ENCODE assay signal across 10 cellular contexts in the genomic region with DNA sequence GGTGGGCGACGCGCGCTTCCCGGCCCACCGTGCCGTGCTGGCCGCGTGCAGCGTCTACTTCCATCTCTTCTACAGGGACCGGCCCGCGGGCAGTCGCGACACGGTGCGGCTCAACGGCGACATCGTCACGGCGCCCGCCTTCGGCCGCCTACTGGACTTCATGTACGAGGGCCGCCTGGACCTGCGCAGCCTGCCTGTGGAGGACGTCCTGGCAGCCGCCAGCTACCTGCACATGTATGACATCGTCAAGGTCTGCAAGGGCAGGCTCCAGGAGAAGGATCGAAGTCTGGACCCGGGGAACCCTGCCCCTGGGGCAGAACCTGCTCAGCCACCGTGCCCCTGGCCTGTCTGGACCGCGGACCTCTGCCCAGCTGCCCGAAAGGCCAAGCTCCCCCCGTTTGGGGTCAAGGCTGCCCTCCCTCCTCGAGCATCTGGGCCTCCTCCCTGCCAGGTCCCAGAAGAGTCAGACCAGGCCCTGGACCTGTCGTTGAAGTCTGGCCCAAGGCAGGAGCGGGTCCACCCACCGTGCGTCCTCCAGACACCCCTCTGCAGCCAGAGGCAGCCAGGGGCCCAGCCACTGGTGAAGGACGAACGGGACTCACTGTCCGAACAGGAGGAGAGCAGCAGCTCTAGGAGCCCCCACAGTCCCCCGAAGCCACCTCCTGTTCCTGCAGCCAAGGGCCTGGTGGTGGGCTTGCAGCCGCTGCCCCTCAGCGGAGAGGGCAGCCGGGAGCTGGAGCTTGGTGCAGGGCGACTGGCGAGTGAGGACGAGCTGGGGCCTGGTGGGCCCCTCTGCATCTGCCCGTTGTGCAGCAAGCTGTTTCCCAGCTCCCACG. TPM values are rescaled to one million over a fixed set of nuclear protein-coding genes. Genes with fewer than 3 reads are reported as not detected.
A peak's percentile ranks its signal among the peaks of the same experiment; 100 is the strongest.
DNase-seq lines count a peak whose midpoint lies in the region; ATAC-seq, FAIRE-seq and TF ChIP-seq lines count a peak whose summit lies in the region.
"Had no signal": no experiment of that assay in that cellular context is flagged by ENCODE, and none has a peak within 500 bp of the region (broad histone marks: within the 10 kb centered on the region; RNA-seq: fewer than 3 reads in every experiment).

No MANE protein-coding gene starts in this region.

- no peak for FAIRE-seq in HepG2 (lab: Jason Lieb, UNC)
- FAIRE-seq: TTC549 had no signal

- no peak for TF ChIP-seq CTCF in adrenal gland (IDR thresholded peaks at IDR 0.05)
- TF ChIP-seq CTCF in HepG2 (CRISPR knock-in tag; IDR thresholded peaks at IDR 0.05): no peak
- no peak for TF ChIP-seq CTCF in tibial nerve (IDR thresholded peaks at IDR 0.05)

- BruUV-seq in HepG2 (replicated peaks; lab: Mats Ljungman, UMichigan): no TSS peak

- ATAC-seq in HepG2: peak; percentile 10
- no peak for ATAC-seq in HG02840 (IDR thresholded peaks at IDR 0.05; ENCODE audit: low FRiP score, unreplicated experiment)
- no peak for ATAC-seq in HG03108 (IDR thresholded peaks at IDR 0.05; ENCODE audit: unreplicated experiment)

- no peak for TF ChIP-seq POLR2A in adrenal gland (IDR thresholded peaks at IDR 0.05)
- no peak for TF ChIP-seq POLR2A in HepG2 (IDR thresholded peaks at IDR 0.05; ENCODE audit: insufficient read depth in 1 of 2, low read depth in 2 of 2, low read length in 2 of 2)
- TF ChIP-seq POLR2A in tibial nerve (IDR thresholded peaks at IDR 0.05): no peak

- H4K20me1 ChIP-seq in HepG2 (ENCODE audit: insufficient read depth, low read length): peaks cover 7% of the 10 kb centered on the region; the same call in 1 of the 2 replicates

- no peaks in the 10 kb centered on the region for H3K79me2 ChIP-seq in HepG2 (ENCODE audit: insufficient read depth, low read length)

- DNase-seq in activated T-cell treated with anti-CD3 and anti-CD28 coated beads, Interleukin-2, amount 50 U/mL, for 1 hour: peak; percentile 32
- DNase-seq in activated T-cell treated with anti-CD3 and anti-CD28 coated beads for 4 hours (no peak), adrenal gland (peak in 3 of 7 donors; percentile 37 to 53 (median 46)), HepG2 (ENCODE audit: low spot score) (no peak), tibial nerve (ENCODE audit: low spot score in 2 of 2) (no peak)
- DNase-seq in activated CD4-positive, alpha-beta T cell treated with anti-CD3 and anti-CD28 coated beads, Interleukin-2, amount 50 U/mL, for 1 hour: no peak
- DNase-seq: GF-D8 had no signal

- no peak for TF ChIP-seq RAD21 in HepG2 (CRISPR knock-in tag; IDR thresholded peaks at IDR 0.05)

- CTCF ChIA-PET in HepG2 (lab: Yijun Ruan, JAX; ENCODE audit: low intra/inter-chr PET ratio, low total read pairs): interaction anchor here (1.2 kb wide), 1 partner anchor 25 kb away, joined by 3 read pairs; no protein-coding TSS in a partner anchor

- H3K36me3 ChIP-seq in adrenal gland (replicated peaks in 1 of 2): no peaks in the 10 kb centered on the region
- H3K36me3 ChIP-seq in HepG2 (replicated peaks in 1 of 2; ENCODE audit: control insufficient read depth in 1 of 2, insufficient read depth in 2 of 2, low read length in 2 of 2): no peaks in the 10 kb centered on the region
- H3K36me3 ChIP-seq in tibial nerve: peaks cover 0 to 5% (median 0%) of the 10 kb centered on the region in 3 donors

- H3K4me3 ChIP-seq in adrenal gland (peak overlapping the region in 2 of 4 donors; percentile 45 to 91), HepG2 (replicated peaks in 1 of 3; ENCODE audit: insufficient read depth in 1 of 3, low read depth in 2 of 3, low read length in 3 of 3) (peak overlapping the region; percentile 62 to 79 (median 63); a peak in 5 of 6 replicates), tibial nerve (peak overlapping the region; percentile 74 to 93 (median 76))

- TF ChIP-seq EP300 in HepG2 (IDR thresholded peaks at IDR 0.05; ENCODE audit: low read depth in 2 of 2, low read length in 2 of 2): no peak
- TF ChIP-seq EP300 in HepG2 (CRISPR knock-in tag; IDR thresholded peaks at IDR 0.05; ENCODE audit: borderline replicate concordance): no peak
- TF ChIP-seq EP300 in tibial nerve (IDR thresholded peaks at IDR 0.05): no peak

- intact Hi-C loops in adrenal gland (cut with DNase I) (no loop called here), HepG2 (cut with micrococcal nuclease; ENCODE audit: unreplicated experiment) (no loop called here)

- H3K9me3 ChIP-seq in adrenal gland (replicated peaks in 1 of 3) (no peaks in the 10 kb centered on the region), HepG2 (ENCODE audit: low read length) (no peaks in the 10 kb centered on the region), tibial nerve (no peaks in the 10 kb centered on the region)

- peak overlapping the region; percentile 95 for H3K4me2 ChIP-seq in HepG2 (ENCODE audit: low read depth, low read length)

- H3K27ac ChIP-seq in adrenal gland (peak overlapping the region in 4 of 5 donors; percentile 13 to 97 (median 76)), HepG2 (ENCODE audit: extremely low read length, insufficient read depth, low read length) (peak overlapping the region; percentile 64), tibial nerve (peak overlapping the region; percentile 62 to 92 (median 82))

- no peaks in the 10 kb centered on the region for H3K27me3 ChIP-seq in adrenal gland
- no peaks in the 10 kb centered on the region for H3K27me3 ChIP-seq in HepG2 (ENCODE audit: control insufficient read depth in 1 of 2, insufficient read depth in 2 of 2, low read length in 2 of 2)
- no peaks in the 10 kb centered on the region for H3K27me3 ChIP-seq in tibial nerve

- 29 to 100% (median 29%) methylated on average over 2 to 55 of the region's 55 CpGs for WGBS in adrenal gland, 4 donors
- WGBS in HepG2 (ENCODE audit: low lambda C conversion rate): 60% methylated on average over 2 of the region's 55 CpGs
- WGBS in tibial nerve, 2 donors: 34 to 42% methylated on average over 38 to 51 of the region's 55 CpGs

- in situ Hi-C loops in HepG2 (cut with HindIII; ENCODE audit: extremely low pct_ligation_motif_present, low pct_unique_long_range_greater_than_20kb): no loop called here

- POLR2A ChIA-PET in HepG2 (lab: Yijun Ruan, JAX): interaction anchor here (0.7 to 2.0 kb wide), 8 partner anchors 20 to 219 kb away, joined by 3 to 12 read pairs (median 6); a partner anchor contains a TSS

- peak overlapping the region; percentile 64 for H3K9ac ChIP-seq in HepG2 (ENCODE audit: insufficient read depth, low read depth, low read length)

- no peak overlapping the region for H2AFZ ChIP-seq in HepG2 (ENCODE audit: low read length)

- H3K4me1 ChIP-seq in adrenal gland (replicated peaks in 1 of 2) (peaks cover 16 to 28% of the 10 kb centered on the region in 2 donors), HepG2 (ENCODE audit: insufficient read depth, low read length) (peaks cover 69% of the 10 kb centered on the region), tibial nerve (peaks cover 0 to 83% (median 15%) of the 10 kb centered on the region in 4 donors)

RNA-seq across cellular contexts. Expression of a gene that starts 0.6 kb away (rescaled TPM):
- total RNA-seq in adrenal gland (10 to 100 TPM in 3 of 8 donors, 1 to 10 TPM in 5; 3.5 to 13.9 (median 9.4) TPM), HepG2 (2016; rRNA removed; fragmentation: Illumina TruSeq; extraction: Trizol) (3.2 and 4.2 TPM in 2 replicates), tibial nerve (10 to 100 TPM in 1 of 4 donors, 1 to 10 TPM in 3; 5.9 to 12.3 (median 6.7) TPM)
- polyA plus RNA-seq in adrenal gland (1 to 10 TPM; 1.2 to 2.3 (median 1.6) TPM), HepG2 (2011; rRNA removed) (2.8 and 4.0 TPM in 2 replicates)
- 1.2 and 1.6 TPM in 2 replicates for total RNA-seq in HepG2 (2016; cell fraction: cytosol; rRNA removed; fragmentation: Illumina TruSeq; extraction: Trizol; ENCODE audit: low read depth)
- total RNA-seq in HepG2 (2016; cell fraction: insoluble cytoplasmic fraction; rRNA removed; fragmentation: Illumina TruSeq; extraction: Trizol): 2.4 and 3.9 TPM in 2 replicates
- 4.3 and 4.4 TPM in 2 replicates for total RNA-seq in HepG2 (2016; cell fraction: membrane; rRNA removed; fragmentation: Illumina TruSeq; extraction: Trizol)
- total RNA-seq in HepG2 (2016; cell fraction: nucleus; rRNA removed; fragmentation: Illumina TruSeq; extraction: Trizol): 3.6 and 4.2 TPM in 2 replicates
- 3.7 and 4.3 TPM in 2 replicates for polyA plus RNA-seq in HepG2 (2011; cell fraction: cytosol; rRNA removed)
- polyA plus RNA-seq in HepG2 (2011; cell fraction: nucleus; rRNA removed): 7.2 and 7.5 TPM in 2 replicates
- polyA plus RNA-seq in HepG2 (2012): 3.6 and 4.3 TPM in 2 replicates
- 1.0 and 1.1 TPM in 2 replicates for polyA plus RNA-seq in HepG2 (2016; cell fraction: cytosol; fragmentation: Illumina TruSeq; extraction: Trizol; ENCODE audit: low read depth)
- polyA plus RNA-seq in HepG2 (2016; cell fraction: insoluble cytoplasmic fraction; fragmentation: Illumina TruSeq; extraction: Trizol; ENCODE audit: low read depth): 2.3 and 2.7 TPM in 2 replicates
- 3.4 and 3.5 TPM in 2 replicates for polyA plus RNA-seq in HepG2 (2016; cell fraction: membrane; fragmentation: Illumina TruSeq; extraction: Trizol; ENCODE audit: low read depth)
- 2.8 and 3.1 TPM in 2 replicates for polyA plus RNA-seq in HepG2 (2016; cell fraction: nucleus; fragmentation: Illumina TruSeq; extraction: Trizol; ENCODE audit: insufficient read depth, low read depth)
- polyA minus RNA-seq in HepG2 (2011; rRNA and poly(A)+ RNA removed; ENCODE audit: low replicate concordance): 6.6 and 17.0 TPM in 2 replicates
- 6.2 and 8.1 TPM in 2 replicates for polyA minus RNA-seq in HepG2 (2011; cell fraction: cytosol; rRNA and poly(A)+ RNA removed)
- polyA minus RNA-seq in HepG2 (2011; cell fraction: nucleus; rRNA and poly(A)+ RNA removed): 8.2 TPM in 2 replicates

RNA-seq across cellular contexts. Expression of a gene that starts 6.0 kb away (rescaled TPM):
- total RNA-seq in adrenal gland: 100 to 1,000 TPM; 155 to 300 (median 195) TPM
- 100 to 1,000 TPM in 2 of 3 donors, 10 to 100 TPM in 1; 97.5 to 244 (median 230) TPM for polyA plus RNA-seq in adrenal gland
- 85.7 and 96.2 TPM in 2 replicates for total RNA-seq in HepG2 (2016; rRNA removed; fragmentation: Illumina TruSeq; extraction: Trizol)
- total RNA-seq in HepG2 (2016; cell fraction: cytosol; rRNA removed; fragmentation: Illumina TruSeq; extraction: Trizol; ENCODE audit: low read depth): 66.8 and 84.2 TPM in 2 replicates
- total RNA-seq in HepG2 (2016; cell fraction: insoluble cytoplasmic fraction; rRNA removed; fragmentation: Illumina TruSeq; extraction: Trizol): 76.8 and 97.9 TPM in 2 replicates
- total RNA-seq in HepG2 (2016; cell fraction: membrane; rRNA removed; fragmentation: Illumina TruSeq; extraction: Trizol): 171 and 190 TPM in 2 replicates
- 48.2 and 57.1 TPM in 2 replicates for total RNA-seq in HepG2 (2016; cell fraction: nucleus; rRNA removed; fragmentation: Illumina TruSeq; extraction: Trizol)
- polyA plus RNA-seq in HepG2 (2011; rRNA removed): 116 and 135 TPM in 2 replicates
- 114 and 136 TPM in 2 replicates for polyA plus RNA-seq in HepG2 (2011; cell fraction: cytosol; rRNA removed)
- polyA plus RNA-seq in HepG2 (2011; cell fraction: nucleus; rRNA removed): 362 and 435 TPM in 2 replicates
- 58.6 and 80.7 TPM in 2 replicates for polyA plus RNA-seq in HepG2 (2012)
- polyA plus RNA-seq in HepG2 (2016; cell fraction: cytosol; fragmentation: Illumina TruSeq; extraction: Trizol; ENCODE audit: low read depth): 81.6 and 107 TPM in 2 replicates
- 105 and 119 TPM in 2 replicates for polyA plus RNA-seq in HepG2 (2016; cell fraction: insoluble cytoplasmic fraction; fragmentation: Illumina TruSeq; extraction: Trizol; ENCODE audit: low read depth)
- polyA plus RNA-seq in HepG2 (2016; cell fraction: membrane; fragmentation: Illumina TruSeq; extraction: Trizol; ENCODE audit: low read depth): 182 and 194 TPM in 2 replicates
- 146 and 159 TPM in 2 replicates for polyA plus RNA-seq in HepG2 (2016; cell fraction: nucleus; fragmentation: Illumina TruSeq; extraction: Trizol; ENCODE audit: insufficient read depth, low read depth)
- 159 and 183 TPM in 2 replicates for polyA minus RNA-seq in HepG2 (2011; rRNA and poly(A)+ RNA removed; ENCODE audit: low replicate concordance)
- polyA minus RNA-seq in HepG2 (2011; cell fraction: cytosol; rRNA and poly(A)+ RNA removed): 76.1 and 78.3 TPM in 2 replicates
- 46.7 and 48.0 TPM in 2 replicates for polyA minus RNA-seq in HepG2 (2011; cell fraction: nucleus; rRNA and poly(A)+ RNA removed)
- total RNA-seq in tibial nerve: 100 to 1,000 TPM; 130 to 199 (median 144) TPM

RNA-seq across cellular contexts. Expression of a gene that starts 48.6 kb away (rescaled TPM):
- total RNA-seq in adrenal gland (100 to 1,000 TPM in 4 of 8 donors, 10 to 100 TPM in 4; 43.9 to 294 (median 140) TPM), HepG2 (2016; rRNA removed; fragmentation: Illumina TruSeq; extraction: Trizol) (153 and 186 TPM in 2 replicates), tibial nerve (100 to 1,000 TPM; 260 to 422 (median 378) TPM)
- polyA plus RNA-seq in adrenal gland (100 to 1,000 TPM in 1 of 3 donors, 10 to 100 TPM in 1, 1 to 10 TPM in 1; 2.0 to 120 (median 86.8) TPM), HepG2 (2011; rRNA removed) (123 and 142 TPM in 2 replicates)
- 171 and 229 TPM in 2 replicates for total RNA-seq in HepG2 (2016; cell fraction: cytosol; rRNA removed; fragmentation: Illumina TruSeq; extraction: Trizol; ENCODE audit: low read depth)
- 166 and 191 TPM in 2 replicates for total RNA-seq in HepG2 (2016; cell fraction: insoluble cytoplasmic fraction; rRNA removed; fragmentation: Illumina TruSeq; extraction: Trizol)
- 186 and 219 TPM in 2 replicates for total RNA-seq in HepG2 (2016; cell fraction: membrane; rRNA removed; fragmentation: Illumina TruSeq; extraction: Trizol)
- total RNA-seq in HepG2 (2016; cell fraction: nucleus; rRNA removed; fragmentation: Illumina TruSeq; extraction: Trizol): 86.2 and 101 TPM in 2 replicates
- 108 and 239 TPM in 2 replicates for polyA plus RNA-seq in HepG2 (2011; cell fraction: cytosol; rRNA removed)
- 125 and 162 TPM in 2 replicates for polyA plus RNA-seq in HepG2 (2011; cell fraction: nucleus; rRNA removed)
- 61.3 and 68.1 TPM in 2 replicates for polyA plus RNA-seq in HepG2 (2012)
- 162 and 202 TPM in 2 replicates for polyA plus RNA-seq in HepG2 (2016; cell fraction: cytosol; fragmentation: Illumina TruSeq; extraction: Trizol; ENCODE audit: low read depth)
- 128 and 130 TPM in 2 replicates for polyA plus RNA-seq in HepG2 (2016; cell fraction: insoluble cytoplasmic fraction; fragmentation: Illumina TruSeq; extraction: Trizol; ENCODE audit: low read depth)
- 134 and 168 TPM in 2 replicates for polyA plus RNA-seq in HepG2 (2016; cell fraction: membrane; fragmentation: Illumina TruSeq; extraction: Trizol; ENCODE audit: low read depth)
- polyA plus RNA-seq in HepG2 (2016; cell fraction: nucleus; fragmentation: Illumina TruSeq; extraction: Trizol; ENCODE audit: insufficient read depth, low read depth): 129 and 133 TPM in 2 replicates
- polyA minus RNA-seq in HepG2 (2011; rRNA and poly(A)+ RNA removed; ENCODE audit: low replicate concordance): 49.5 and 64.5 TPM in 2 replicates
- polyA minus RNA-seq in HepG2 (2011; cell fraction: cytosol; rRNA and poly(A)+ RNA removed): 22.7 and 31.5 TPM in 2 replicates
- 17.3 and 18.4 TPM in 2 replicates for polyA minus RNA-seq in HepG2 (2011; cell fraction: nucleus; rRNA and poly(A)+ RNA removed)
